ENCODE assay signal across 10 cellular contexts in the genomic region with DNA sequence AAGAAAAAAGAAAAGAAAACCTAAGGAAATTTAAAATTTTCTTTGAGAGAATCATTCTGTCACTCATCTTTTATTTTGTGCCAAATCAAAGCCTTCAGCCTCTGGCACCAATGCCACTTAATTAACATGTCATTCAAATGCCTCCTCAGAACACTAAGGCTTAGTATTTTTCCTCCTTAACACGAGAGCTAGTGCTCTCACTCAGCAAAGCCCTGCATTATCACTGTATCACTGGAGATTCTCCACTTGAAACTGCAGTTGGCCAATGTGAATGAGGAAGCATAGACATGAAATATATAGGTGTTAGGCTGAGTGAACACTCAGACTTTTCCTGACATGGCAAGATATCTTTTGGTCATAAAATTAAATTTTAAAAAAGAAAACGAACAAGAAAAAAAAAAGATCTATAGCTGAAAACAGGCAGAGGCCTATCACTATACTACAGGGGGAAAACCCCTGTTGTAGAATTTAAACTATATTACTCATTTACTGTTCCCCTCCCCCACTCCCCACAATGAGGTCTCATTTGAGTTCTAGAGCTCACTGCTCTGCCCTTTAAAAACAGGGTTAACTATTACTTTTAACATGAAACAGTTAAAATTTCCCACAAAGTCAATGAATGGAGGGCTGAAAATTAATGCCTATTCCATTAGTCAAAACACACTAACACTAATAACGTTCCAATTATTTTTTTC. TPM values are rescaled to one million over a fixed set of nuclear protein-coding genes. Genes with fewer than 3 reads are reported as not detected.
A peak's percentile ranks its signal among the peaks of the same experiment; 100 is the strongest.
DNase-seq lines count a peak whose midpoint lies in the region; ATAC-seq, FAIRE-seq and TF ChIP-seq lines count a peak whose summit lies in the region.
"Had no signal": no experiment of that assay in that cellular context is flagged by ENCODE, and none has a peak within 500 bp of the region (broad histone marks: within the 10 kb centered on the region; RNA-seq: fewer than 3 reads in every experiment).

No MANE protein-coding gene starts in this region.

- TF ChIP-seq CTCF in Loucy (conservative IDR thresholded peaks at IDR 0.05; ENCODE audit: low read length) (no peak), left lung (IDR thresholded peaks at IDR 0.05) (no peak), osteocyte (IDR thresholded peaks at IDR 0.05) (no peak), kidney (IDR thresholded peaks at IDR 0.05; ENCODE audit: borderline replicate concordance, extremely low read depth, insufficient read depth) (no peak)

- H3K27me3 Mint-ChIP-seq in osteocyte (ENCODE audit: unreplicated experiment): no peaks in the 10 kb centered on the region

- FAIRE-seq in kidney (lab: Jason Lieb, UNC): no peak

- peaks cover 10% of the 10 kb centered on the region; the same call in 1 of the 2 replicates for H3K36me3 ChIP-seq in Loucy (ENCODE audit: insufficient read depth, low read length)
- peaks cover 0 to 29% of the 10 kb centered on the region in 2 donors for H3K36me3 ChIP-seq in left lung
- peaks cover 15 to 19% of the 10 kb centered on the region in 2 donors for H3K36me3 ChIP-seq in kidney (ENCODE audit: control insufficient read depth in 1 of 2, insufficient read depth in 2 of 2, low read length in 2 of 2)

- H3K27ac Mint-ChIP-seq in osteocyte (ENCODE audit: unreplicated experiment): no peak overlapping the region

- H3K27ac ChIP-seq in left lung (peak overlapping the region in 1 of 2 donors; percentile 93), kidney (ENCODE audit: low read depth in 2 of 2, low read length in 2 of 2) (no peak overlapping the region)

- H3K9me3 Mint-ChIP-seq in osteocyte (ENCODE audit: unreplicated experiment): no peaks in the 10 kb centered on the region

- peaks cover 18% of the 10 kb centered on the region for H3K4me1 Mint-ChIP-seq in osteocyte (ENCODE audit: unreplicated experiment)

- H3K79me2 ChIP-seq in Loucy (ENCODE audit: insufficient read depth, low read length): peaks cover 32% of the 10 kb centered on the region

- intact Hi-C loops in left lung (cut with DNase I) (no loop called here), kidney (cut with DNase I) (no loop called here)

- H2AFZ ChIP-seq in Loucy (ENCODE audit: low read length): no peak overlapping the region

- H3K36me3 Mint-ChIP-seq in osteocyte (ENCODE audit: unreplicated experiment): peaks cover 15% of the 10 kb centered on the region

- H3K27me3 ChIP-seq in Loucy (ENCODE audit: insufficient read depth, low read length, poor library complexity, severe bottlenecking) (no peaks in the 10 kb centered on the region), left lung (no peaks in the 10 kb centered on the region)

- H3K4me3 ChIP-seq in Loucy (ENCODE audit: low read length, poor library complexity, severe bottlenecking) (no peak overlapping the region), left lung (no peak overlapping the region), kidney (ENCODE audit: low read length in 2 of 2) (no peak overlapping the region)

- ATAC-seq in GM18519 (IDR thresholded peaks at IDR 0.05; ENCODE audit: low FRiP score, unreplicated experiment): peak; percentile 69
- peak; percentile 65 for ATAC-seq in GM21619 (IDR thresholded peaks at IDR 0.05; ENCODE audit: unreplicated experiment)
- peak; percentile 37 for ATAC-seq in left lung

- H3F3A ChIP-seq in Loucy (ENCODE audit: low read depth): no peaks in the 10 kb centered on the region

- no peaks in the 10 kb centered on the region for H3K9me2 ChIP-seq in Loucy (replicated peaks; ENCODE audit: low read depth, low read length)

- H3K9ac ChIP-seq in Loucy (ENCODE audit: low read depth, low read length, poor library complexity, severe bottlenecking): no peak overlapping the region
- no peak overlapping the region for H3K9ac ChIP-seq in kidney (ENCODE audit: low read length in 2 of 2)

- H3K4me1 ChIP-seq in Loucy (ENCODE audit: insufficient read depth, low read length, poor library complexity, severe bottlenecking) (peaks cover 3% of the 10 kb centered on the region), left lung (peaks cover 0 to 28% of the 10 kb centered on the region in 2 donors), kidney (ENCODE audit: control insufficient read depth in 1 of 2, insufficient read depth in 1 of 2, low read depth in 1 of 2, low read length in 2 of 2) (peaks cover 0 to 9% of the 10 kb centered on the region in 2 donors)

- H3K9me3 ChIP-seq in Loucy (ENCODE audit: insufficient read depth, low read depth, low read length) (no peaks in the 10 kb centered on the region), left lung (no peaks in the 10 kb centered on the region), kidney (ENCODE audit: control insufficient read depth in 1 of 2, low read length in 2 of 2) (no peaks in the 10 kb centered on the region)

- no peak for DNase-seq in left lung
- DNase-seq in NCI-H146 treated with DMSO at 0.1 percent for 48 hours (lab: John Stamatoyannopoulos, UW; ENCODE audit: unreplicated experiment): no peak
- no peak for DNase-seq in osteocyte (ENCODE audit: extremely low spot score, unreplicated experiment)
- no peak for DNase-seq in kidney
- DNase-seq in GOT3 (lab: John Stamatoyannopoulos, UW): no peak
- DNase-seq: NCI-H2171, posterior cingulate gyrus had no signal

- H3K4me2 ChIP-seq in Loucy (ENCODE audit: low read depth, low read length, poor library complexity, severe bottlenecking): peak overlapping the region; percentile 43

- no peak overlapping the region for H3K4me3 Mint-ChIP-seq in osteocyte (ENCODE audit: unreplicated experiment)

- H4K20me1 ChIP-seq in Loucy (ENCODE audit: insufficient read depth, low read length, poor library complexity, severe bottlenecking): peaks cover 19% of the 10 kb centered on the region

RNA-seq across cellular contexts. Expression of gene MBIP, which starts 5.1 kb away (rescaled TPM):
- total RNA-seq in left lung: 100 to 1,000 TPM in 1 of 2 donors, 10 to 100 TPM in 1; 85.1 to 140 TPM
- total RNA-seq in osteocyte: 25.8 and 26.2 TPM in 2 replicates
- total RNA-seq in kidney: 28.8 TPM
- 21.4 TPM for polyA plus RNA-seq in kidney (ENCODE audit: insufficient read depth, low read depth, low replicate concordance)
